Comparison of ENCODE assay signal across 8 cellular contexts in the genomic region with DNA sequence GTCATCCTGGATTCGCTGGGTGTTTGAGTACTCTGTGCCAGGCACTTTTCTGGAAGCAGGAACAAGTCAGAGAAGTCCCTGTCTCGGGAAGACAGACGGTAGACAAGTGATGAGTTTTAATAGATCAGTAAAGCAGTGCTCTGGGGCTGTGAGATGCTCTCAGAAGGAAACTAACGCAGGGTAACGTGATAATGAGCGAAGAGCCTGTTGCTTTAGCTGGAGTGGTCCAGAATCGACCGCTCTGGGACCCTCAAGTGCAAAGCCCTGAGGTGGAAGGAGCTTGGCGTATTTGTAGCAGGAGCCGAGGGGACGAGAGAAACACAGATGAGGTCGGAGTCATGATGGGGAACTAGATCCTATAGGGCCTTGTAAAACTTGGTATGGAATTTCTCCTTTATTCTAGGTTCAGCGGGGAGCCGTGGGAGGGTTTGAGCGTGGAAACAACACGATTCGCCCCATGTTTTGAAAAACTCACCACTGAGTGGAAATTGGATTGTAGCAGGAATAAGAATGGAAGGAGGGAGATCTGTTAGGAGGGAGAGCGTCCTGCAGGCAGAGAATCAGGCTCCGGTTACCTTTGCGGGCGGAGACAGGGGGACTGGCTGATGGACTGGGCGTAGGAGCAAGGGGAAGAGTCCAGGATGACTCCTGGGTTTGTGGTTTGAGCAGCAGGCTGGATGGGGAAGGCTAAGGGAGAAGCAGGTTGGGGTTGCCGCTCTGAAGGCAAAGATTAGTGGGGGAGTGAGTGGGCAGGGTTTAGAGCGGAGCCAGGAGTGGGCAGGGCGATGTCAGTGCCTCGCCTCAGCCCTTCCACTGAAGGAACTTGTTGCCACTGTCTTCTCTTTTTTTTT. TPM values are rescaled to one million over a fixed set of nuclear protein-coding genes. Genes with fewer than 3 reads are reported as not detected.
DNase-seq lines count a peak whose midpoint lies in the region; ATAC-seq and TF ChIP-seq lines count a peak whose summit lies in the region.

No MANE protein-coding gene starts in this region.

- H3K27me3 ChIP-seq in cardiac muscle cell: no peaks in the 10 kb centered on the region
- H3K27me3 ChIP-seq in RWPE2 (ENCODE audit: insufficient read depth, poor library complexity, severe bottlenecking): no peaks in the 10 kb centered on the region
- H3K27me3 ChIP-seq in ovary: no peaks in the 10 kb centered on the region

- TF ChIP-seq EP300 in ovary (IDR thresholded peaks at IDR 0.05): no peak

- ATAC-seq in Right ventricle myocardium inferior (no peak), RWPE2 (ENCODE audit: low read depth) (peak; percentile 4; the same call in 2 of the 3 replicates), GM18505 (IDR thresholded peaks at IDR 0.05; ENCODE audit: unreplicated experiment) (no peak), GM21576 (IDR thresholded peaks at IDR 0.05; ENCODE audit: unreplicated experiment) (no peak)

- no peaks in the 10 kb centered on the region for H3K9me3 ChIP-seq in cardiac muscle cell (ENCODE audit: low read depth)
- no peaks in the 10 kb centered on the region for H3K9me3 ChIP-seq in RWPE2 (ENCODE audit: severe bottlenecking)
- H3K9me3 ChIP-seq in ovary: no peaks in the 10 kb centered on the region

- intact Hi-C loops in Right ventricle myocardium inferior (cut with DNase I) (loop anchor here (5.0 kb wide), 1 partner anchor 417 kb away; no protein-coding TSS in a partner anchor), ovary (cut with DNase I) (loop anchor here in 1 of 4 donors (10.0 kb wide), 1 partner anchor 420 kb away; no protein-coding TSS in a partner anchor)

- DNase-seq in cardiac muscle cell (ENCODE audit: low read depth in 1 of 2, low spot score in 1 of 2): peak; percentile 11 to 27
- no peak for DNase-seq in Right ventricle myocardium inferior (ENCODE audit: missing footprints)
- DNase-seq in RWPE2 (ENCODE audit: low spot score): no peak
- no peak for DNase-seq in epithelial cell of prostate (ENCODE audit: low read depth, low spot score)
- peak in 1 of 5 donors; percentile 19 for DNase-seq in ovary
- DNase-seq in activated CD4-positive, alpha-beta T cell treated with anti-CD3 and anti-CD28 coated beads, Interleukin-2, amount 50 U/mL, for 1 hour: no peak

- WGBS in ovary, 3 donors: 2 to 6% (median 4%) methylated on average over 26 of the region's 26 CpGs

- TF ChIP-seq CTCF in cardiac muscle cell (IDR thresholded peaks at IDR 0.05; ENCODE audit: low read depth, low read length) (no peak), RWPE2 (IDR thresholded peaks at IDR 0.05; ENCODE audit: poor library complexity, severe bottlenecking) (no peak), ovary (IDR thresholded peaks at IDR 0.05) (no peak)

- H3K36me3 ChIP-seq in cardiac muscle cell (peaks cover 7% of the 10 kb centered on the region), RWPE2 (ENCODE audit: low read depth) (peaks cover 31% of the 10 kb centered on the region), ovary (no peaks in the 10 kb centered on the region)

- no peak for TF ChIP-seq POLR2A in ovary (IDR thresholded peaks at IDR 0.05)
- no peak for TF ChIP-seq POLR2A in GM18505 (IDR thresholded peaks at IDR 0.05; ENCODE audit: borderline replicate concordance, extremely low read depth, insufficient read depth, insufficient read length)

- H3K4me1 ChIP-seq in cardiac muscle cell (ENCODE audit: low read depth) (peaks cover 18% of the 10 kb centered on the region), RWPE2 (ENCODE audit: insufficient read depth, poor library complexity, severe bottlenecking) (no peaks in the 10 kb centered on the region), ovary (ENCODE audit: insufficient read depth) (peaks cover 2% of the 10 kb centered on the region)

- H3K4me3 ChIP-seq in cardiac muscle cell (peak overlapping the region; percentile 45), RWPE2 (ENCODE audit: severe bottlenecking) (peak overlapping the region; percentile 61), ovary (peak overlapping the region; percentile 60)

- H3K27ac ChIP-seq in cardiac muscle cell: peak overlapping the region; percentile 44
- H3K27ac ChIP-seq in RWPE2 (ENCODE audit: poor library complexity, severe bottlenecking): peak overlapping the region; percentile 47
- H3K27ac ChIP-seq in epithelial cell of prostate: peak overlapping the region; percentile 58
- peak overlapping the region; percentile 58 to 80 for H3K27ac ChIP-seq in ovary

RNA-seq across cellular contexts. Expression of a gene that starts 0.8 kb away (rescaled TPM):
- 70.7 and 73.8 TPM in 2 replicates for total RNA-seq in cardiac muscle cell
- polyA plus RNA-seq in cardiac muscle cell: 62.3 and 74.3 TPM in 2 replicates
- 10.8 TPM for total RNA-seq in Right ventricle myocardium inferior
- total RNA-seq in ovary: 10 to 100 TPM in 6 of 7 donors, 1 to 10 TPM in 1; 7.5 to 25.2 (median 20.3) TPM
- 10 to 100 TPM in 1 of 2 donors, under 1 TPM in 1; 0.52 to 14.4 TPM for polyA plus RNA-seq in ovary

RNA-seq across cellular contexts. Expression of a gene that starts 8.7 kb away (rescaled TPM):
- total RNA-seq in cardiac muscle cell (58.4 and 60.1 TPM in 2 replicates), Right ventricle myocardium inferior (69.5 TPM), ovary (10 to 100 TPM; 58.6 to 84.2 (median 62.3) TPM)
- polyA plus RNA-seq in cardiac muscle cell (58.3 and 62.0 TPM in 2 replicates), ovary (10 to 100 TPM; 11.5 to 72.1 TPM)

RNA-seq across cellular contexts. Expression of a gene that starts 19.5 kb away (rescaled TPM):
- total RNA-seq in cardiac muscle cell: 0.32 and 3.5 TPM in 2 replicates
- 0.53 and 1.8 TPM in 2 replicates for polyA plus RNA-seq in cardiac muscle cell
- total RNA-seq in Right ventricle myocardium inferior: 0.27 TPM
- total RNA-seq in ovary: 1 to 10 TPM in 4 of 7 donors, under 1 TPM in 3; 0.61 to 2.7 (median 1.0) TPM
- polyA plus RNA-seq in ovary: under 1 TPM; 0.40 to 0.87 TPM

RNA-seq across cellular contexts. Expression of a gene that starts 33.8 kb away (rescaled TPM):
- 0.15 and 0.35 TPM in 2 replicates for total RNA-seq in cardiac muscle cell
- polyA plus RNA-seq in cardiac muscle cell: 0.40 and 1.5 TPM in 2 replicates
- not detected for total RNA-seq in Right ventricle myocardium inferior
- total RNA-seq in ovary: under 1 TPM in 3 of 7 donors, not detected in 4; 0.12 to 0.46 (median 0.26) TPM
- polyA plus RNA-seq in ovary: under 1 TPM in 1 of 2 donors, not detected in 1; 0.25 TPM

RNA-seq across cellular contexts. Expression of a gene that starts 47.8 kb away (rescaled TPM):
- total RNA-seq in cardiac muscle cell (0.04 and 0.18 TPM in 2 replicates), Right ventricle myocardium inferior (0.08 TPM), ovary (under 1 TPM in 3 of 7 donors, not detected in 4; 0.05 to 0.12 (median 0.08) TPM)
- polyA plus RNA-seq in cardiac muscle cell (0.30 and 0.31 TPM in 2 replicates), ovary (under 1 TPM in 1 of 2 donors, not detected in 1; 0.28 TPM)

Comparison
In these comparisons a context has a peak if more than half of its experiments do, and no peak if none do; other contexts are left out.
1. DNase-seq: peak in cardiac muscle cell (2 of 2); none in Right ventricle myocardium inferior (single experiment), RWPE2 (single experiment), epithelial cell of prostate (single experiment) and activated CD4-positive, alpha-beta T cell treated with anti-CD3 and anti-CD28 coated beads, Interleukin-2, amount 50 U/mL, for 1 hour (single experiment).
2. Peak in every context shown above with its lines, with median percentiles within 50 percentile points of each other: H3K27ac ChIP-seq and H3K4me3 ChIP-seq.